ENCODE assay signal across 26 cellular contexts in genomic region chr11:68326334-68327215, GRCh38. TPM values are rescaled to one million over a fixed set of nuclear protein-coding genes. Genes with fewer than 3 reads are reported as not detected.
A peak's percentile ranks its signal among the peaks of the same experiment; 100 is the strongest.
DNase-seq lines count a peak whose midpoint lies in the region; ATAC-seq and TF ChIP-seq lines count a peak whose summit lies in the region.
"Had no signal": no experiment of that assay in that cellular context is flagged by ENCODE, and none has a peak within 500 bp of the region (broad histone marks: within the 10 kb centered on the region; RNA-seq: fewer than 3 reads in every experiment).

No MANE protein-coding gene starts in this region.

- no peak overlapping the region for H2AK5ac ChIP-seq in trophoblast cell (ENCODE audit: low read length)

- H2AFZ ChIP-seq in DND-41 (ENCODE audit: low read depth, low read length) (no peak overlapping the region), trophoblast cell (ENCODE audit: insufficient read depth, low read length, poor library complexity) (peak overlapping the region; percentile 4)

- peaks cover 65% of the 10 kb centered on the region for H3K4me1 Mint-ChIP-seq in WTC11

- H3K9ac ChIP-seq in DND-41 (ENCODE audit: low read depth, low read length) (peak overlapping the region; percentile 46), trophoblast cell (ENCODE audit: low read length) (no peak overlapping the region)

- H3K79me2 ChIP-seq in DND-41 (ENCODE audit: insufficient read depth, low read length) (peaks cover 83% of the 10 kb centered on the region), trophoblast cell (ENCODE audit: control insufficient read depth, insufficient read depth, low read length, poor library complexity) (peaks cover 3% of the 10 kb centered on the region)

- no CpG with 5 or more reads among the region's 28 CpGs for WGBS in trophoblast cell (ENCODE audit: extremely low coverage, insufficient coverage, insufficient read length)

- CTCF ChIA-PET in WTC11 (lab: Charles Lee) = interaction anchor here (0.5 to 3.4 kb wide), 19 partner anchors 11 to 134 kb away, joined by 3 to 29 read pairs (median 5); partner anchors contain the start of genes C11orf24 and PPP6R3

- no peaks in the 10 kb centered on the region; the same call in 1 of the 2 replicates for H3K36me3 ChIP-seq in DND-41 (ENCODE audit: insufficient read depth, low read length)
- no peaks in the 10 kb centered on the region for H3K36me3 ChIP-seq in trophoblast cell (ENCODE audit: control insufficient read depth in 1 of 2, insufficient read depth in 2 of 2, low read length in 2 of 2)
- H3K36me3 ChIP-seq: brain microvascular endothelial cell had no signal

- H3K27me3 Mint-ChIP-seq in WTC11 (ENCODE audit: low read depth) = no peaks in the 10 kb centered on the region
- H3K27me3 Mint-ChIP-seq: activated CD4-positive, alpha-beta T cell treated with anti-CD3 and anti-CD28 coated beads, Interleukin-2, amount 10 ng/mL, durations not matched to agents 24 days and 14 days; activated T-cell treated with anti-CD3 and anti-CD28 coated beads, Interleukin-2, amount 50 U/mL, for 24 hours had no signal

- no peaks in the 10 kb centered on the region for H3K36me3 Mint-ChIP-seq in WTC11
- H3K36me3 Mint-ChIP-seq: naive thymus-derived CD4-positive, alpha-beta T cell had no signal

- DNase-seq in DND-41 = no peak
- no peak for DNase-seq in WTC11 (ENCODE audit: low spot score)
- DNase-seq in trophoblast cell = no peak
- no peak for DNase-seq in superior temporal gyrus (ENCODE audit: extremely low spot score)
- no peak for DNase-seq in HT-29 (ENCODE audit: low spot score)
- no peak for DNase-seq in middle frontal gyrus (ENCODE audit: extremely low spot score, low spot score)
- DNase-seq in RKO (ENCODE audit: low spot score) = no peak
- DNase-seq: activated CD4-positive, alpha-beta T cell treated with anti-CD3 and anti-CD28 coated beads, Interleukin-2, amount 10 ng/mL, durations not matched to agents 24 days and 14 days; activated gamma-delta T cell; activated T-cell treated with anti-CD3 and anti-CD28 coated beads, Interleukin-2, amount 50 U/mL, for 24 hours; brain microvascular endothelial cell; C1 segment of cervical spinal cord; COR-L47; DMS53; effector memory CD8-positive, alpha-beta T cell; erythroblast; naive thymus-derived CD4-positive, alpha-beta T cell; NCI-H1417 treated with DMSO at 0.1 percent for 48 hours; NCI-H2081 treated with DMSO at 0.1 percent for 48 hours; NCI-H345; NCI-H774; occipital lobe; stimulated activated CD4-positive, alpha-beta T cell treated with anti-CD3 and anti-CD28 coated beads, Interleukin-2, amount 100 ng/mL, for 48 hours had no signal

- no peak overlapping the region for H4K91ac ChIP-seq in trophoblast cell (ENCODE audit: low read depth, low read length)

- no peak for ATAC-seq in DND-41 (ENCODE audit: insufficient read depth, low read depth)
- ATAC-seq in WTC11 = no peak
- ATAC-seq: effector memory CD8-positive, alpha-beta T cell; HCT116; naive thymus-derived CD4-positive, alpha-beta T cell had no signal

- H3K4ac ChIP-seq in trophoblast cell (ENCODE audit: low read depth, low read length) = peak overlapping the region; percentile 9

- H3K23ac ChIP-seq in trophoblast cell (ENCODE audit: low read length) = no peak overlapping the region

- H3K27ac ChIP-seq in DND-41 (ENCODE audit: low read length) (peak overlapping the region; percentile 88), layer of hippocampus (ENCODE audit: low read depth, low read length) (peak overlapping the region; percentile 88), trophoblast cell (ENCODE audit: low read depth, low read length) (no peak overlapping the region)
- H3K27ac ChIP-seq: brain microvascular endothelial cell had no signal

- H3K4me1 ChIP-seq in DND-41 (ENCODE audit: insufficient read depth, low read length) (peaks cover 54% of the 10 kb centered on the region), trophoblast cell (ENCODE audit: control insufficient read depth in 1 of 2, insufficient read depth in 2 of 2, low read length in 2 of 2) (peaks cover 18 to 29% of the 10 kb centered on the region in 2 experiments)

- H3K4me2 ChIP-seq in DND-41 (ENCODE audit: insufficient read depth, low read length) (peak overlapping the region; percentile 60; the same call in 1 of the 2 replicates), trophoblast cell (ENCODE audit: low read length) (no peak overlapping the region)

- no peak overlapping the region for H2BK120ac ChIP-seq in trophoblast cell (ENCODE audit: insufficient read depth, low read length, poor library complexity)

- H3K4me3 Mint-ChIP-seq in WTC11 = no peak overlapping the region
- H3K4me3 Mint-ChIP-seq: activated CD4-positive, alpha-beta T cell treated with anti-CD3 and anti-CD28 coated beads, Interleukin-2, amount 10 ng/mL, durations not matched to agents 24 days and 14 days; activated T-cell treated with anti-CD3 and anti-CD28 coated beads, Interleukin-2, amount 50 U/mL, for 24 hours; effector memory CD8-positive, alpha-beta T cell had no signal

- no peaks in the 10 kb centered on the region for H3K9me3 Mint-ChIP-seq in WTC11
- H3K9me3 Mint-ChIP-seq: activated CD4-positive, alpha-beta T cell treated with anti-CD3 and anti-CD28 coated beads, Interleukin-2, amount 10 ng/mL, durations not matched to agents 24 days and 14 days; activated T-cell treated with anti-CD3 and anti-CD28 coated beads, Interleukin-2, amount 50 U/mL, for 24 hours; effector memory CD8-positive, alpha-beta T cell; T-helper 2 cell treated with Interferon-gamma antibody and Interleukin-4, amounts not matched to agents 5 μg/mL and 100 μg/mL, for 36 hours had no signal

- no peak overlapping the region for H2BK12ac ChIP-seq in trophoblast cell (ENCODE audit: low read length)

- peak overlapping the region; percentile 65 for H3K27ac Mint-ChIP-seq in WTC11
- H3K27ac Mint-ChIP-seq: activated CD4-positive, alpha-beta T cell treated with anti-CD3 and anti-CD28 coated beads, Interleukin-2, amount 10 ng/mL, durations not matched to agents 24 days and 14 days; activated T-cell treated with anti-CD3 and anti-CD28 coated beads, Interleukin-2, amount 50 U/mL, for 24 hours; effector memory CD8-positive, alpha-beta T cell; T-helper 2 cell treated with Interferon-gamma antibody and Interleukin-4, amounts not matched to agents 5 μg/mL and 100 μg/mL, for 36 hours had no signal

- H4K20me1 ChIP-seq in DND-41 (ENCODE audit: insufficient read depth, low read length) = peaks cover 55% of the 10 kb centered on the region

- TF ChIP-seq CTCF in DND-41 (IDR thresholded peaks at IDR 0.05; ENCODE audit: borderline replicate concordance, extremely low read depth, low read length, poor library complexity, severe bottlenecking) (no peak), WTC11 (IDR thresholded peaks at IDR 0.05) (no peak)

- H3K9me3 ChIP-seq in DND-41 (ENCODE audit: insufficient read depth, low read length, severe bottlenecking) (no peaks in the 10 kb centered on the region), trophoblast cell (ENCODE audit: insufficient read depth, low read depth, low read length) (no peaks in the 10 kb centered on the region)

- H3K18ac ChIP-seq in trophoblast cell (ENCODE audit: low read length) = no peak overlapping the region

- H4K8ac ChIP-seq in trophoblast cell (ENCODE audit: low read depth, low read length) = no peak overlapping the region

- H3K27me3 ChIP-seq in DND-41 (ENCODE audit: insufficient read depth, low read length, poor library complexity) (no peaks in the 10 kb centered on the region), layer of hippocampus (ENCODE audit: control insufficient read depth, insufficient read depth, low read length) (no peaks in the 10 kb centered on the region), trophoblast cell (ENCODE audit: insufficient read depth, low read length) (no peaks in the 10 kb centered on the region)
- H3K27me3 ChIP-seq: brain microvascular endothelial cell had no signal

- H3K79me1 ChIP-seq in trophoblast cell (ENCODE audit: low read length) = peaks cover 3% of the 10 kb centered on the region

- H3K14ac ChIP-seq in trophoblast cell (ENCODE audit: low read length) = no peak overlapping the region

- H2BK5ac ChIP-seq in trophoblast cell (ENCODE audit: low read depth, low read length, poor library complexity) = no peak overlapping the region

- H4K12ac ChIP-seq in trophoblast cell (ENCODE audit: low read depth, low read length) = no peak overlapping the region

- POLR2A ChIA-PET in WTC11 (lab: Charles Lee) = no interaction called here

- H3K4me3 ChIP-seq in DND-41 (ENCODE audit: low read depth in 1 of 2, low read length in 2 of 2) = no peak overlapping the region
- no peak overlapping the region for H3K4me3 ChIP-seq in trophoblast cell (ENCODE audit: low read depth, low read length)

TF ChIP-seq in WTC11, 78 proteins besides CTCF, POLR2A, EP300 and RAD21:
- 0 out of 2 replicates have a peak, but pooled peaks have one; percentile 19 for TF ChIP-seq RELA (CRISPR knock-in tag; IDR thresholded peaks at IDR 0.05; ENCODE audit: borderline replicate concordance)
- no peak for TF ChIP-seq JUN (CRISPR knock-in tag; IDR thresholded peaks at IDR 0.05)

RNA-seq across cellular contexts. Expression of gene LRP5, which starts 14.2 kb away (rescaled TPM):
- 41.6 to 48.8 TPM (median 41.9 TPM) in 3 replicates for total RNA-seq in WTC11 (2021)
- 16.1 and 17.7 TPM in 2 replicates for polyA plus RNA-seq in trophoblast cell (2013)
- 165 and 199 TPM in 2 replicates for total RNA-seq in HT-29 (2014; rRNA removed; shearing (Covaris generic))

RNA-seq across cellular contexts. Expression of gene C11orf24, which starts 54.8 kb away (rescaled TPM):
- 41.8 to 53.7 TPM (median 43.8 TPM) in 3 replicates for total RNA-seq in WTC11 (2021)
- polyA plus RNA-seq in trophoblast cell (2013) = 50.4 and 51.7 TPM in 2 replicates
- total RNA-seq in HT-29 (2014; rRNA removed; shearing (Covaris generic)) = 38.8 and 42.3 TPM in 2 replicates
